ENCODE assay signal across 1 cellular context in genomic region chr7:47444376-47445098, GRCh38.
A peak's percentile ranks its signal among the peaks of the same experiment; 100 is the strongest.
TF ChIP-seq lines count a peak whose summit lies in the region.

No MANE protein-coding gene starts in this region.

TF ChIP-seq in HepG2, 621 proteins besides CTCF, POLR2A, EP300 and RAD21 (continued from another document):
- TF ChIP-seq, protein P1, sequence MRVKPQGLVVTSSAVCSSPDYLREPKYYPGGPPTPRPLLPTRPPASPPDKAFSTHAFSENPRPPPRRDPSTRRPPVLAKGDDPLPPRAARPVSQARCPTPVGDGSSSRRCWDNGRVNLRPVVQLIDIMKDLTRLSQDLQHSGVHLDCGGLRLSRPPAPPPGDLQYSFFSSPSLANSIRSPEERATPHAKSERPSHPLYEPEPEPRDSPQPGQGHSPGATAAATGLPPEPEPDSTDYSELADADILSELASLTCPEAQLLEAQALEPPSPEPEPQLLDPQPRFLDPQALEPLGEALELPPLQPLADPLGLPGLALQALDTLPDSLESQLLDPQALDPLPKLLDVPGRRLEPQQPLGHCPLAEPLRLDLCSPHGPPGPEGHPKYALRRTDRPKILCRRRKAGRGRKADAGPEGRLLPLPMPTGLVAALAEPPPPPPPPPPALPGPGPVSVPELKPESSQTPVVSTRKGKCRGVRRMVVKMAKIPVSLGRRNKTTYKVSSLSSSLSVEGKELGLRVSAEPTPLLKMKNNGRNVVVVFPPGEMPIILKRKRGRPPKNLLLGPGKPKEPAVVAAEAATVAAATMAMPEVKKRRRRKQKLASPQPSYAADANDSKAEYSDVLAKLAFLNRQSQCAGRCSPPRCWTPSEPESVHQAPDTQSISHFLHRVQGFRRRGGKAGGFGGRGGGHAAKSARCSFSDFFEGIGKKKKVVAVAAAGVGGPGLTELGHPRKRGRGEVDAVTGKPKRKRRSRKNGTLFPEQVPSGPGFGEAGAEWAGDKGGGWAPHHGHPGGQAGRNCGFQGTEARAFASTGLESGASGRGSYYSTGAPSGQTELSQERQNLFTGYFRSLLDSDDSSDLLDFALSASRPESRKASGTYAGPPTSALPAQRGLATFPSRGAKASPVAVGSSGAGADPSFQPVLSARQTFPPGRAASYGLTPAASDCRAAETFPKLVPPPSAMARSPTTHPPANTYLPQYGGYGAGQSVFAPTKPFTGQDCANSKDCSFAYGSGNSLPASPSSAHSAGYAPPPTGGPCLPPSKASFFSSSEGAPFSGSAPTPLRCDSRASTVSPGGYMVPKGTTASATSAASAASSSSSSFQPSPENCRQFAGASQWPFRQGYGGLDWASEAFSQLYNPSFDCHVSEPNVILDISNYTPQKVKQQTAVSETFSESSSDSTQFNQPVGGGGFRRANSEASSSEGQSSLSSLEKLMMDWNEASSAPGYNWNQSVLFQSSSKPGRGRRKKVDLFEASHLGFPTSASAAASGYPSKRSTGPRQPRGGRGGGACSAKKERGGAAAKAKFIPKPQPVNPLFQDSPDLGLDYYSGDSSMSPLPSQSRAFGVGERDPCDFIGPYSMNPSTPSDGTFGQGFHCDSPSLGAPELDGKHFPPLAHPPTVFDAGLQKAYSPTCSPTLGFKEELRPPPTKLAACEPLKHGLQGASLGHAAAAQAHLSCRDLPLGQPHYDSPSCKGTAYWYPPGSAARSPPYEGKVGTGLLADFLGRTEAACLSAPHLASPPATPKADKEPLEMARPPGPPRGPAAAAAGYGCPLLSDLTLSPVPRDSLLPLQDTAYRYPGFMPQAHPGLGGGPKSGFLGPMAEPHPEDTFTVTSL (CRISPR knock-in tag; IDR thresholded peaks at IDR 0.05; ENCODE audit: borderline replicate concordance): peak; percentile 30; the same call in 1 of the 2 replicates
- peak; percentile 37; the same call in 1 of the 2 replicates for TF ChIP-seq MAFF (IDR thresholded peaks at IDR 0.05; ENCODE audit: low read depth, low read length)
- TF ChIP-seq SAP130 (CRISPR knock-in tag; IDR thresholded peaks at IDR 0.05; ENCODE audit: low read depth): peak; percentile 40; the same call in 1 of the 2 replicates
- TF ChIP-seq POLR2AphosphoS5 (IDR thresholded peaks at IDR 0.05; ENCODE audit: low read depth, low read length): no peak
- TF ChIP-seq ZNF230 (CRISPR knock-in tag; IDR thresholded peaks at IDR 0.05): no peak
- TF ChIP-seq, protein P2, sequence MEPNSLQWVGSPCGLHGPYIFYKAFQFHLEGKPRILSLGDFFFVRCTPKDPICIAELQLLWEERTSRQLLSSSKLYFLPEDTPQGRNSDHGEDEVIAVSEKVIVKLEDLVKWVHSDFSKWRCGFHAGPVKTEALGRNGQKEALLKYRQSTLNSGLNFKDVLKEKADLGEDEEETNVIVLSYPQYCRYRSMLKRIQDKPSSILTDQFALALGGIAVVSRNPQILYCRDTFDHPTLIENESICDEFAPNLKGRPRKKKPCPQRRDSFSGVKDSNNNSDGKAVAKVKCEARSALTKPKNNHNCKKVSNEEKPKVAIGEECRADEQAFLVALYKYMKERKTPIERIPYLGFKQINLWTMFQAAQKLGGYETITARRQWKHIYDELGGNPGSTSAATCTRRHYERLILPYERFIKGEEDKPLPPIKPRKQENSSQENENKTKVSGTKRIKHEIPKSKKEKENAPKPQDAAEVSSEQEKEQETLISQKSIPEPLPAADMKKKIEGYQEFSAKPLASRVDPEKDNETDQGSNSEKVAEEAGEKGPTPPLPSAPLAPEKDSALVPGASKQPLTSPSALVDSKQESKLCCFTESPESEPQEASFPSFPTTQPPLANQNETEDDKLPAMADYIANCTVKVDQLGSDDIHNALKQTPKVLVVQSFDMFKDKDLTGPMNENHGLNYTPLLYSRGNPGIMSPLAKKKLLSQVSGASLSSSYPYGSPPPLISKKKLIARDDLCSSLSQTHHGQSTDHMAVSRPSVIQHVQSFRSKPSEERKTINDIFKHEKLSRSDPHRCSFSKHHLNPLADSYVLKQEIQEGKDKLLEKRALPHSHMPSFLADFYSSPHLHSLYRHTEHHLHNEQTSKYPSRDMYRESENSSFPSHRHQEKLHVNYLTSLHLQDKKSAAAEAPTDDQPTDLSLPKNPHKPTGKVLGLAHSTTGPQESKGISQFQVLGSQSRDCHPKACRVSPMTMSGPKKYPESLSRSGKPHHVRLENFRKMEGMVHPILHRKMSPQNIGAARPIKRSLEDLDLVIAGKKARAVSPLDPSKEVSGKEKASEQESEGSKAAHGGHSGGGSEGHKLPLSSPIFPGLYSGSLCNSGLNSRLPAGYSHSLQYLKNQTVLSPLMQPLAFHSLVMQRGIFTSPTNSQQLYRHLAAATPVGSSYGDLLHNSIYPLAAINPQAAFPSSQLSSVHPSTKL (CRISPR knock-in tag; IDR thresholded peaks at IDR 0.05): peak; percentile 62
- TF ChIP-seq ZSCAN25 (CRISPR knock-in tag; IDR thresholded peaks at IDR 0.05): no peak
- TF ChIP-seq RARA (CRISPR knock-in tag; IDR thresholded peaks at IDR 0.05): peak; percentile 65
- TF ChIP-seq, protein P3, sequence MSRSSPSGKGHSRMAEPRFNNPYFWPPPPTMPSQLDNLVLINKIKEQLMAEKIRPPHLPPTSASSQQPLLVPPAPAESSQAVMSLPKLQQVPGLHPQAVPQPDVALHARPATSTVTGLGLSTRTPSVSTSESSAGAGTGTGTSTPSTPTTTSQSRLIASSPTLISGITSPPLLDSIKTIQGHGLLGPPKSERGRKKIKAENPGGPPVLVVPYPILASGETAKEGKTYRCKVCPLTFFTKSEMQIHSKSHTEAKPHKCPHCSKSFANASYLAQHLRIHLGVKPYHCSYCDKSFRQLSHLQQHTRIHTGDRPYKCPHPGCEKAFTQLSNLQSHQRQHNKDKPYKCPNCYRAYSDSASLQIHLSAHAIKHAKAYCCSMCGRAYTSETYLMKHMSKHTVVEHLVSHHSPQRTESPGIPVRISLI (CRISPR knock-in tag; IDR thresholded peaks at IDR 0.05; ENCODE audit: borderline replicate concordance): peak; percentile 45; the same call in 1 of the 2 replicates
- peak; percentile 93 for TF ChIP-seq NR2F6 (IDR thresholded peaks at IDR 0.05)
- TF ChIP-seq NR2F6 (CRISPR knock-in tag; IDR thresholded peaks at IDR 0.05): peak; percentile 91
- no peak for TF ChIP-seq AHR (CRISPR knock-in tag; IDR thresholded peaks at IDR 0.05)
- TF ChIP-seq, protein P4, sequence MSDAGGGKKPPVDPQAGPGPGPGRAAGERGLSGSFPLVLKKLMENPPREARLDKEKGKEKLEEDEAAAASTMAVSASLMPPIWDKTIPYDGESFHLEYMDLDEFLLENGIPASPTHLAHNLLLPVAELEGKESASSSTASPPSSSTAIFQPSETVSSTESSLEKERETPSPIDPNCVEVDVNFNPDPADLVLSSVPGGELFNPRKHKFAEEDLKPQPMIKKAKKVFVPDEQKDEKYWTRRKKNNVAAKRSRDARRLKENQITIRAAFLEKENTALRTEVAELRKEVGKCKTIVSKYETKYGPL (CRISPR knock-in tag; IDR thresholded peaks at IDR 0.05): 0 out of 2 replicates have a peak, but pooled peaks have one; percentile 56
- 0 out of 2 replicates have a peak, but pooled peaks have one; percentile 23 for TF ChIP-seq SOX5 (CRISPR knock-in tag; IDR thresholded peaks at IDR 0.05; ENCODE audit: borderline replicate concordance)
- TF ChIP-seq PAXIP1 (CRISPR knock-in tag; conservative IDR thresholded peaks at IDR 0.05): 0 out of 2 replicates have a peak, but pooled peaks have one; percentile 22
- TF ChIP-seq HNF4A (CRISPR knock-in tag; IDR thresholded peaks at IDR 0.05): peak; percentile 22; the same call in 1 of the 2 replicates
- peak; percentile 85 for TF ChIP-seq RXRB (CRISPR knock-in tag; IDR thresholded peaks at IDR 0.05; ENCODE audit: borderline replicate concordance)
- TF ChIP-seq DMAP1 (CRISPR knock-in tag; IDR thresholded peaks at IDR 0.05): no peak
